In genomic region chr14:21535545-21536394, GRCh38 we compare ENCODE assay signal across 16 cellular contexts. TPM values are rescaled to one million over a fixed set of nuclear protein-coding genes. Genes with fewer than 3 reads are reported as not detected.
DNase-seq lines count a peak whose midpoint lies in the region; ATAC-seq, FAIRE-seq and TF ChIP-seq lines count a peak whose summit lies in the region.
"Had no signal": no experiment of that assay in that cellular context is flagged by ENCODE, and none has a peak within 500 bp of the region (broad histone marks: within the 10 kb centered on the region; RNA-seq: fewer than 3 reads in every experiment).

No MANE protein-coding gene starts in this region.

- POLR2A ChIA-PET in WTC11 (lab: Charles Lee), result interaction anchor here (0.6 to 4.2 kb wide), 7 partner anchors 9 to 79 kb away, joined by 3 to 76 read pairs (median 5); partner anchors contain the start of genes METTL3 and SALL2

- H3K36me3 Mint-ChIP-seq in GM23338 (ENCODE audit: low read depth) (peaks cover 37% of the 10 kb centered on the region), WTC11 (peaks cover 11% of the 10 kb centered on the region)
- H3K36me3 Mint-ChIP-seq in activated CD4-positive, alpha-beta T cell treated with anti-CD3 and anti-CD28 coated beads, Interleukin-2, amount 10 ng/mL, durations not matched to agents 24 days and 14 days (ENCODE audit: low read depth), result no peaks in the 10 kb centered on the region

- peaks cover 9% of the 10 kb centered on the region; the same call in 1 of the 2 replicates for H3F3A ChIP-seq in GM23338 (replicated peaks; ENCODE audit: low read depth)

- no peak for FAIRE-seq in pancreas (lab: Jason Lieb, UNC)

- no peak for TF ChIP-seq CTCF in GM23338 (conservative IDR thresholded peaks at IDR 0.05; ENCODE audit: low read depth in 2 of 2)
- no peak for TF ChIP-seq CTCF in WTC11 (IDR thresholded peaks at IDR 0.05)
- no peak for TF ChIP-seq CTCF in pancreas (IDR thresholded peaks at IDR 0.05)

- 37 to 41% methylated on average over 5 of the region's 5 CpGs for WGBS in pancreas, 2 donors

- H3K27me3 ChIP-seq in GM23338 (ENCODE audit: insufficient read depth) (no peaks in the 10 kb centered on the region), iPS-18a (ENCODE audit: control insufficient read depth, insufficient read depth, low read length) (no peaks in the 10 kb centered on the region), pancreas (peaks cover 0 to 3% (median 0%) of the 10 kb centered on the region in 4 donors)

- CTCF ChIA-PET in WTC11 (lab: Charles Lee), result interaction anchor here (0.5 to 4.4 kb wide), 6 partner anchors 9 to 464 kb away, joined by 3 to 32 read pairs (median 4); partner anchors contain the start of genes METTL3 and SALL2

- DNase-seq in GM23338 (ENCODE audit: low spot score) (no peak), WTC11 (ENCODE audit: low spot score) (no peak), pancreas (no peak), Kasumi-1 (lab: John Stamatoyannopoulos, UW) (no peak), posterior vena cava (ENCODE audit: low spot score) (no peak)
- DNase-seq in activated CD4-positive, alpha-beta T cell treated with anti-CD3 and anti-CD28 coated beads, Interleukin-2, amount 10 ng/mL, durations not matched to agents 24 days and 14 days, result no peak
- DNase-seq: activated CD4-positive, alpha-beta T cell treated with anti-CD3 and anti-CD28 coated beads for 36 hours; NCI-H446 treated with DMSO at 0.1 percent for 48 hours; PC-3; stimulated activated naive CD4-positive, alpha-beta T cell had no signal

- H3K27ac Mint-ChIP-seq in GM23338 (peak overlapping the region; percentile 99), WTC11 (peak overlapping the region; percentile 100)
- no peak overlapping the region for H3K27ac Mint-ChIP-seq in activated CD4-positive, alpha-beta T cell treated with anti-CD3 and anti-CD28 coated beads, Interleukin-2, amount 10 ng/mL, durations not matched to agents 24 days and 14 days
- H3K27ac Mint-ChIP-seq: activated CD4-positive, alpha-beta T cell treated with anti-CD3 and anti-CD28 coated beads for 36 hours had no signal

- H3K27me3 Mint-ChIP-seq in GM23338 (ENCODE audit: insufficient read depth, low read depth, poor library complexity) (peaks cover 19% of the 10 kb centered on the region), WTC11 (ENCODE audit: low read depth) (no peaks in the 10 kb centered on the region)
- peaks cover 57% of the 10 kb centered on the region for H3K27me3 Mint-ChIP-seq in activated CD4-positive, alpha-beta T cell treated with anti-CD3 and anti-CD28 coated beads, Interleukin-2, amount 10 ng/mL, durations not matched to agents 24 days and 14 days

- H3K4me1 ChIP-seq in GM23338 (ENCODE audit: insufficient read depth) (peaks cover 53% of the 10 kb centered on the region), iPS-18a (ENCODE audit: control insufficient read depth, low read depth, low read length) (peaks cover 47% of the 10 kb centered on the region), pancreas (no peaks in the 10 kb centered on the region)

- H3K9ac ChIP-seq in iPS-18a (ENCODE audit: low read length), result peak overlapping the region; percentile 98

- no peaks in the 10 kb centered on the region for H3K9me3 ChIP-seq in iPS-18a (ENCODE audit: control insufficient read depth, low read depth, low read length)
- no peaks in the 10 kb centered on the region for H3K9me3 ChIP-seq in pancreas
- H3K9me3 ChIP-seq: ascending aorta had no signal

- ATAC-seq in GM23338, result peak; percentile 38
- peak; percentile 7 for ATAC-seq in WTC11
- peak in 3 of 4 donors; percentile 28 to 40 (median 40) for ATAC-seq in pancreas
- ATAC-seq in GM21526 (IDR thresholded peaks at IDR 0.05; ENCODE audit: low FRiP score, unreplicated experiment), result no peak
- ATAC-seq: activated CD4-positive, alpha-beta T cell treated with anti-CD3 and anti-CD28 coated beads for 36 hours; PC-3 had no signal

- H3K9me3 Mint-ChIP-seq in GM23338, result no peaks in the 10 kb centered on the region; the same call in 1 of the 3 replicates
- H3K9me3 Mint-ChIP-seq in WTC11, result no peaks in the 10 kb centered on the region
- H3K9me3 Mint-ChIP-seq in activated CD4-positive, alpha-beta T cell treated with anti-CD3 and anti-CD28 coated beads, Interleukin-2, amount 10 ng/mL, durations not matched to agents 24 days and 14 days, result no peaks in the 10 kb centered on the region

- peaks cover 77% of the 10 kb centered on the region for H3K79me2 ChIP-seq in GM23338 (replicated peaks; ENCODE audit: insufficient read depth)

- H3K36me3 ChIP-seq in GM23338 (ENCODE audit: insufficient read depth) (no peaks in the 10 kb centered on the region), iPS-18a (ENCODE audit: control insufficient read depth, low read depth, low read length) (no peaks in the 10 kb centered on the region), pancreas (no peaks in the 10 kb centered on the region)
- H3K36me3 ChIP-seq: ascending aorta had no signal

- peak overlapping the region; percentile 86 for H3K4me2 ChIP-seq in GM23338

- H3K27ac ChIP-seq in GM23338 (ENCODE audit: low read depth) (peak overlapping the region; percentile 95), iPS-18a (ENCODE audit: low read length) (peak overlapping the region; percentile 92), pancreas (no peak overlapping the region)
- H3K27ac ChIP-seq: ascending aorta had no signal

- no peaks in the 10 kb centered on the region for H3K9me2 ChIP-seq in GM23338 (ENCODE audit: insufficient read depth)

- H3K4me3 ChIP-seq in GM23338 (peak overlapping the region; percentile 84), iPS-18a (ENCODE audit: low read length) (peak overlapping the region; percentile 93), pancreas (peak overlapping the region in 1 of 4 donors; percentile 36)

- no peaks in the 10 kb centered on the region for H4K20me1 ChIP-seq in GM23338 (replicated peaks; ENCODE audit: insufficient read depth)

- peaks cover 48% of the 10 kb centered on the region for H3K4me1 Mint-ChIP-seq in GM23338
- peaks cover 52% of the 10 kb centered on the region for H3K4me1 Mint-ChIP-seq in WTC11
- H3K4me1 Mint-ChIP-seq in activated CD4-positive, alpha-beta T cell treated with anti-CD3 and anti-CD28 coated beads, Interleukin-2, amount 10 ng/mL, durations not matched to agents 24 days and 14 days, result peaks cover 5% of the 10 kb centered on the region

- intact Hi-C loops in pancreas (cut with DNase I) (no loop called here), posterior vena cava (cut with DNase I) (no loop called here)
- intact Hi-C loops in activated CD4-positive, alpha-beta T cell treated with anti-CD3 and anti-CD28 coated beads, Interleukin-2, amount 10 ng/mL, durations not matched to agents 24 days and 14 days (cut with micrococcal nuclease), result no loop called here

- H2AFZ ChIP-seq in GM23338, result no peak overlapping the region

- H3K4me3 Mint-ChIP-seq in GM23338 (peak overlapping the region; percentile 99), WTC11 (peak overlapping the region; percentile 90)
- H3K4me3 Mint-ChIP-seq in activated CD4-positive, alpha-beta T cell treated with anti-CD3 and anti-CD28 coated beads, Interleukin-2, amount 10 ng/mL, durations not matched to agents 24 days and 14 days, result no peak overlapping the region
- H3K4me3 Mint-ChIP-seq: activated CD4-positive, alpha-beta T cell treated with anti-CD3 and anti-CD28 coated beads for 36 hours had no signal

TF ChIP-seq in GM23338, 12 proteins besides CTCF, POLR2A, EP300 and RAD21 (continues in another document):
- TF ChIP-seq STAT1 (IDR thresholded peaks at IDR 0.05; ENCODE audit: unreplicated experiment) (no peak), ZNF114 (CRISPR knock-in tag; IDR thresholded peaks at IDR 0.05) (no peak)

TF ChIP-seq in WTC11, 78 proteins besides CTCF, POLR2A, EP300 and RAD21 (continues in another document):
- TF ChIP-seq MXD4 (CRISPR knock-in tag; IDR thresholded peaks at IDR 0.05; ENCODE audit: borderline replicate concordance), result no peak
- TF ChIP-seq ATF1 (CRISPR knock-in tag; IDR thresholded peaks at IDR 0.05), result no peak

RNA-seq across cellular contexts. Expression of gene SALL2, which starts 9.6 kb away (rescaled TPM):
- total RNA-seq in GM23338 (2014; rRNA removed; shearing (Covaris generic)), result 256 and 281 TPM in 2 replicates
- polyA plus RNA-seq in GM23338 (2016; fragmentation: Nextera tagmentation; extraction: Ambion mirVana) (121 TPM in 2 replicates), pancreas (10 to 100 TPM in 1 of 2 donors, 1 to 10 TPM in 1; 2.3 to 11.9 TPM)
- total RNA-seq in WTC11 (2021) (239 to 307 TPM (median 288 TPM) in 3 replicates), pancreas (1 to 10 TPM; 1.8 to 6.0 (median 3.6) TPM), posterior vena cava (1 to 10 TPM; 6.2 to 7.1 TPM)
- total RNA-seq in activated CD4-positive, alpha-beta T cell treated with anti-CD3 and anti-CD28 coated beads, Interleukin-2, amount 10 ng/mL, durations not matched to agents 24 days and 14 days, result 1.6 and 1.7 TPM in 2 replicates

RNA-seq across cellular contexts. Expression of gene METTL3, which starts 24.6 kb away (rescaled TPM):
- 125 and 140 TPM in 2 replicates for total RNA-seq in GM23338 (2014; rRNA removed; shearing (Covaris generic))
- 87.0 and 100 TPM in 2 replicates for polyA plus RNA-seq in GM23338 (2016; fragmentation: Nextera tagmentation; extraction: Ambion mirVana)
- 87.2 to 93.2 TPM (median 89.5 TPM) in 3 replicates for total RNA-seq in WTC11 (2021)
- total RNA-seq in pancreas, result 10 to 100 TPM; 14.2 to 27.6 (median 18.6) TPM
- polyA plus RNA-seq in pancreas, result 10 to 100 TPM; 34.2 to 45.8 TPM
- 10 to 100 TPM; 26.4 to 29.0 TPM for total RNA-seq in posterior vena cava
- total RNA-seq in activated CD4-positive, alpha-beta T cell treated with anti-CD3 and anti-CD28 coated beads, Interleukin-2, amount 10 ng/mL, durations not matched to agents 24 days and 14 days, result 72.9 and 81.7 TPM in 2 replicates

RNA-seq across cellular contexts. Expression of gene OR10G3, which starts 44.1 kb away (rescaled TPM):
- not detected in 2 replicates for total RNA-seq in GM23338 (2014; rRNA removed; shearing (Covaris generic))
- polyA plus RNA-seq in GM23338 (2016; fragmentation: Nextera tagmentation; extraction: Ambion mirVana), result not detected in 2 replicates
- total RNA-seq in WTC11 (2021), result not detected in 3 replicates
- not detected for total RNA-seq in pancreas
- polyA plus RNA-seq in pancreas, result not detected
- total RNA-seq in posterior vena cava, result not detected
- not detected in 2 replicates for total RNA-seq in activated CD4-positive, alpha-beta T cell treated with anti-CD3 and anti-CD28 coated beads, Interleukin-2, amount 10 ng/mL, durations not matched to agents 24 days and 14 days
- total RNA-seq: activated CD4-positive, alpha-beta T cell treated with anti-CD3 and anti-CD28 coated beads for 36 hours; ascending aorta; glomerular endothelial cell; PC-3; pulmonary artery endothelial cell; T-helper 1 cell treated with Interleukin-12 subunit alpha and Interleukin-12 subunit beta and Interleukin-4 antibody, amounts not matched to agents 30 ng/mL and 1 ng/mL, for 36 hours had no signal

RNA-seq across cellular contexts. Expression of gene TOX4, which starts 58.8 kb away (rescaled TPM):
- 37.2 and 45.6 TPM in 2 replicates for total RNA-seq in GM23338 (2014; rRNA removed; shearing (Covaris generic))
- 67.1 and 72.8 TPM in 2 replicates for polyA plus RNA-seq in GM23338 (2016; fragmentation: Nextera tagmentation; extraction: Ambion mirVana)
- 49.1 to 53.0 TPM (median 52.4 TPM) in 3 replicates for total RNA-seq in WTC11 (2021)
- 10 to 100 TPM; 33.7 to 39.7 (median 37.6) TPM for total RNA-seq in pancreas
- 10 to 100 TPM; 13.2 to 14.7 TPM for polyA plus RNA-seq in pancreas
- total RNA-seq in posterior vena cava, result 10 to 100 TPM; 56.1 to 67.3 TPM
- 75.9 and 82.8 TPM in 2 replicates for total RNA-seq in activated CD4-positive, alpha-beta T cell treated with anti-CD3 and anti-CD28 coated beads, Interleukin-2, amount 10 ng/mL, durations not matched to agents 24 days and 14 days

RNA-seq across cellular contexts. Expression of gene RAB2B, which starts 59.0 kb away (rescaled TPM):
- 29.9 and 35.7 TPM in 2 replicates for total RNA-seq in GM23338 (2014; rRNA removed; shearing (Covaris generic))
- polyA plus RNA-seq in GM23338 (2016; fragmentation: Nextera tagmentation; extraction: Ambion mirVana) (11.7 and 12.9 TPM in 2 replicates), pancreas (10 to 100 TPM; 13.8 to 18.6 TPM)
- total RNA-seq in WTC11 (2021) (29.6 to 33.3 TPM (median 31.7 TPM) in 3 replicates), pancreas (10 to 100 TPM in 2 of 6 donors, 1 to 10 TPM in 4; 5.7 to 14.3 (median 8.8) TPM), posterior vena cava (10 to 100 TPM; 29.2 to 32.3 TPM)
- 26.5 and 30.1 TPM in 2 replicates for total RNA-seq in activated CD4-positive, alpha-beta T cell treated with anti-CD3 and anti-CD28 coated beads, Interleukin-2, amount 10 ng/mL, durations not matched to agents 24 days and 14 days

Comparison
In these comparisons a context has a peak if more than half of its experiments do, and no peak if none do; other contexts are left out.
1. H3K27ac ChIP-seq: peak in GM23338 (single experiment) and iPS-18a (single experiment); none in pancreas (0 of 4).
2. RNA of gene SALL2, which starts 9.6 kb away (total RNA-seq): 256 to 281 TPM in GM23338 and 239 to 307 TPM in WTC11; 6.2 to 7.1 TPM in posterior vena cava, 1.8 to 6.0 TPM in pancreas and 1.6 to 1.7 TPM in activated CD4-positive, alpha-beta T cell treated with anti-CD3 and anti-CD28 coated beads, Interleukin-2, amount 10 ng/mL, durations not matched to agents 24 days and 14 days; every median in the first group is over 10 times any median in the second.